35 cellular contexts compared by ENCODE assay signal in genomic region chr20:55561259-55561658, GRCh38.
"Had no signal": no experiment of that assay in that cellular context is flagged by ENCODE, and none has a peak within 500 bp of the region (broad histone marks: within the 10 kb centered on the region; RNA-seq: fewer than 3 reads in every experiment).

No MANE protein-coding gene starts in this region.

- H3K4me3 ChIP-seq: MG63, PC-9 had no signal

- ATAC-seq: activated CD8-positive, alpha-beta memory T cell treated with anti-CD3 and anti-CD28 coated beads, Interleukin-2, amount 10 ng/mL, durations not matched to agents 7 days and 5 days; activated naive CD8-positive, alpha-beta T cell treated with anti-CD3 and anti-CD28 coated beads, Interleukin-2, amount 50 U/mL, for 24 hours had no signal

- H3K27me3 ChIP-seq: MG63 had no signal

- H2AFZ ChIP-seq: PC-9 had no signal

- FAIRE-seq: RCC 7860 had no signal

- H3K4me2 ChIP-seq: PC-9 had no signal

- DNase-seq: activated B cell treated with CpG ODN at 0.5 μM for 24 hours; activated CD4-positive, alpha-beta memory T cell treated with anti-CD3 and anti-CD28 coated beads, Interleukin-2, amount 10 ng/mL, durations not matched to agents 7 days and 5 days; activated CD4-positive, alpha-beta T cell treated with anti-CD3 and anti-CD28 coated beads for 48 hours; activated CD4-positive, CD25-positive, alpha-beta regulatory T cell treated with anti-CD3 and anti-CD28 coated beads, Interleukin-2, amount 50 U/mL, for 72 hours; activated CD8-positive, alpha-beta memory T cell treated with anti-CD3 and anti-CD28 coated beads for 24 hours; activated CD8-positive, alpha-beta memory T cell treated with anti-CD3 and anti-CD28 coated beads, Interleukin-2, amount 10 ng/mL, durations not matched to agents 7 days and 5 days; activated CD8-positive, alpha-beta memory T cell treated with anti-CD3 and anti-CD28 coated beads, Interleukin-2, amount 50 U/mL, for 48 hours; activated effector memory CD4-positive, alpha-beta T cell treated with Interleukin-2 at 50 U/mL for 16 hours; activated naive CD4-positive, alpha-beta T cell treated with anti-CD3 and anti-CD28 coated beads, Interleukin-2, amount 10 ng/mL, durations not matched to agents 7 days and 5 days; activated naive CD8-positive, alpha-beta T cell treated with anti-CD3 and anti-CD28 coated beads, Interleukin-2, amount 50 U/mL, for 24 hours; activated T-cell treated with anti-CD3 and anti-CD28 coated beads, Interleukin-2, amount 50 U/mL, for 48 hours; anterior cingulate cortex; caudate nucleus; Karpas-422; KBM-7; MG63; NCI-H1048; NCI-H1105 treated with DMSO at 0.1 percent for 48 hours; NCI-H1436; NCI-H1694; NCI-H1930; NCI-H2081 treated with DMSO at 0.1 percent for 48 hours; NCI-H510A; NCI-H526; NCI-H748 treated with DMSO at 0.1 percent for 48 hours; NK-92 treated with Interleukin-12 subunit alpha and Interleukin-12 subunit beta, amount 100 ng/mL, for 24 hours; PC-9; Right ventricle myocardium superior; SW 1271; T-helper 1 cell; T-helper 2 cell; T-helper 9 cell had no signal

- H3K9me3 ChIP-seq: MG63 had no signal

- H3K27ac ChIP-seq: PC-9, RWPE1, VCaP had no signal

- H3K36me3 ChIP-seq: MG63 had no signal
